Comparison of ENCODE assay signal across 1 cellular context in genomic region chr15:90143176-90143655, GRCh38.
TF ChIP-seq lines count a peak whose summit lies in the region.

No MANE protein-coding gene starts in this region.

TF ChIP-seq in K562, 482 proteins besides CTCF, POLR2A, EP300 and RAD21 (continued from another document and continues in another):
- TF ChIP-seq, protein P1, sequence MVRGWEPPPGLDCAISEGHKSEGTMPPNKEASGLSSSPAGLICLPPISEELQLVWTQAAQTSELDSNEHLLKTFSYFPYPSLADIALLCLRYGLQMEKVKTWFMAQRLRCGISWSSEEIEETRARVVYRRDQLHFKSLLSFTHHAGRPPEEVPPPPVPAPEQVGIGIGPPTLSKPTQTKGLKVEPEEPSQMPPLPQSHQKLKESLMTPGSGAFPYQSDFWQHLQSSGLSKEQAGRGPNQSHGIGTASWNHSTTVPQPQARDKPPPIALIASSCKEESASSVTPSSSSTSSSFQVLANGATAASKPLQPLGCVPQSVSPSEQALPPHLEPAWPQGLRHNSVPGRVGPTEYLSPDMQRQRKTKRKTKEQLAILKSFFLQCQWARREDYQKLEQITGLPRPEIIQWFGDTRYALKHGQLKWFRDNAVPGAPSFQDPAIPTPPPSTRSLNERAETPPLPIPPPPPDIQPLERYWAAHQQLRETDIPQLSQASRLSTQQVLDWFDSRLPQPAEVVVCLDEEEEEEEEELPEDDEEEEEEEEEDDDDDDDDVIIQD (CRISPR knock-in tag; IDR thresholded peaks at IDR 0.05), result no peak
- peak; percentile 91 for TF ChIP-seq SIN3A (IDR thresholded peaks at IDR 0.05; ENCODE audit: borderline replicate concordance in 2 of 2, control insufficient read depth in 1 of 2, low read depth in 2 of 2, low read length in 2 of 2)
- 0 out of 2 replicates have a peak, but pooled peaks have one; percentile 81 for TF ChIP-seq PHF21A (IDR thresholded peaks at IDR 0.05; ENCODE audit: borderline replicate concordance, low read depth)
- peak; percentile 90 for TF ChIP-seq EGR1 (conservative IDR thresholded peaks at IDR 0.05)
- TF ChIP-seq MED1 (CRISPR knock-in tag; IDR thresholded peaks at IDR 0.05; ENCODE audit: borderline replicate concordance), result no peak
- peak; percentile 85 for TF ChIP-seq MYC (IDR thresholded peaks at IDR 0.05; ENCODE audit: low read depth, low read length)
- TF ChIP-seq MYC (CRISPR knock-in tag; IDR thresholded peaks at IDR 0.05; ENCODE audit: borderline replicate concordance, low read depth), result no peak
- no peak for TF ChIP-seq PRMT5 (CRISPR knock-in tag; IDR thresholded peaks at IDR 0.05)
- TF ChIP-seq SRF (CRISPR knock-in tag; IDR thresholded peaks at IDR 0.05), result peak in 1 of 2 experiments; percentile 32; a peak in 1 of 4 replicates
- TF ChIP-seq ARID1B (IDR thresholded peaks at IDR 0.05), result peak; percentile 96
- TF ChIP-seq ZNF212 (CRISPR knock-in tag; IDR thresholded peaks at IDR 0.05), result no peak
- TF ChIP-seq THAP12 (CRISPR knock-in tag; IDR thresholded peaks at IDR 0.05), result peak; percentile 29; the same call in 1 of the 2 replicates
- TF ChIP-seq ZNF695 (CRISPR knock-in tag; IDR thresholded peaks at IDR 0.05), result no peak
- peak; percentile 89 for TF ChIP-seq MTA2 (IDR thresholded peaks at IDR 0.05; ENCODE audit: low read depth)
- TF ChIP-seq ZNF253 (CRISPR knock-in tag; conservative IDR thresholded peaks at IDR 0.05), result no peak
- no peak for TF ChIP-seq ZNF184 (CRISPR knock-in tag; IDR thresholded peaks at IDR 0.05)
- no peak for TF ChIP-seq MAFF (IDR thresholded peaks at IDR 0.05; ENCODE audit: low read length)
- no peak; the same call in 1 of the 2 replicates for TF ChIP-seq RNF2 (IDR thresholded peaks at IDR 0.05)
- TF ChIP-seq ARID2 (IDR thresholded peaks at IDR 0.05), result peak; percentile 73; the same call in 1 of the 2 replicates
- no peak for TF ChIP-seq COPS2 (conservative IDR thresholded peaks at IDR 0.05)
- TF ChIP-seq HMGN3 (IDR thresholded peaks at IDR 0.05; ENCODE audit: borderline replicate concordance, extremely low read depth, insufficient read length, low read depth, low read length), result peak; percentile 96
- 0 out of 2 replicates have a peak, but pooled peaks have one; percentile 42 for TF ChIP-seq ZNF644 (tag; IDR thresholded peaks at IDR 0.05; ENCODE audit: low read depth)
- TF ChIP-seq SRSF7 (optimal IDR thresholded peaks at IDR 0.05; ENCODE audit: low read depth, low read length), result no peak
- peak; percentile 58; the same call in 1 of the 2 replicates for TF ChIP-seq JUN (IDR thresholded peaks at IDR 0.05; ENCODE audit: borderline replicate concordance, low read depth, low read length)
- TF ChIP-seq JUN (CRISPR knock-in tag; IDR thresholded peaks at IDR 0.05; ENCODE audit: borderline replicate concordance), result no peak
- peak; percentile 60; the same call in 1 of the 2 replicates for TF ChIP-seq ZNF24 (IDR thresholded peaks at IDR 0.05)
- TF ChIP-seq ZNF785 (CRISPR knock-in tag; IDR thresholded peaks at IDR 0.05), result no peak
- TF ChIP-seq, protein P2, sequence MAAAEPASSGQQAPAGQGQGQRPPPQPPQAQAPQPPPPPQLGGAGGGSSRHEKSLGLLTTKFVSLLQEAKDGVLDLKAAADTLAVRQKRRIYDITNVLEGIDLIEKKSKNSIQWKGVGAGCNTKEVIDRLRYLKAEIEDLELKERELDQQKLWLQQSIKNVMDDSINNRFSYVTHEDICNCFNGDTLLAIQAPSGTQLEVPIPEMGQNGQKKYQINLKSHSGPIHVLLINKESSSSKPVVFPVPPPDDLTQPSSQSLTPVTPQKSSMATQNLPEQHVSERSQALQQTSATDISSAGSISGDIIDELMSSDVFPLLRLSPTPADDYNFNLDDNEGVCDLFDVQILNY (CRISPR knock-in tag; IDR thresholded peaks at IDR 0.05), result no peak
- TF ChIP-seq CBFA2T2 (conservative IDR thresholded peaks at IDR 0.05), result peak; percentile 95
- TF ChIP-seq NCOR1 (IDR thresholded peaks at IDR 0.05), result peak; percentile 94
- peak; percentile 20; the same call in 1 of the 2 replicates for TF ChIP-seq MTA1 (IDR thresholded peaks at IDR 0.05; ENCODE audit: borderline replicate concordance)
- no peak for TF ChIP-seq ZNF696 (CRISPR knock-in tag; conservative IDR thresholded peaks at IDR 0.05)
- TF ChIP-seq, protein P3, sequence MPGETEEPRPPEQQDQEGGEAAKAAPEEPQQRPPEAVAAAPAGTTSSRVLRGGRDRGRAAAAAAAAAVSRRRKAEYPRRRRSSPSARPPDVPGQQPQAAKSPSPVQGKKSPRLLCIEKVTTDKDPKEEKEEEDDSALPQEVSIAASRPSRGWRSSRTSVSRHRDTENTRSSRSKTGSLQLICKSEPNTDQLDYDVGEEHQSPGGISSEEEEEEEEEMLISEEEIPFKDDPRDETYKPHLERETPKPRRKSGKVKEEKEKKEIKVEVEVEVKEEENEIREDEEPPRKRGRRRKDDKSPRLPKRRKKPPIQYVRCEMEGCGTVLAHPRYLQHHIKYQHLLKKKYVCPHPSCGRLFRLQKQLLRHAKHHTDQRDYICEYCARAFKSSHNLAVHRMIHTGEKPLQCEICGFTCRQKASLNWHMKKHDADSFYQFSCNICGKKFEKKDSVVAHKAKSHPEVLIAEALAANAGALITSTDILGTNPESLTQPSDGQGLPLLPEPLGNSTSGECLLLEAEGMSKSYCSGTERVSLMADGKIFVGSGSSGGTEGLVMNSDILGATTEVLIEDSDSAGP (CRISPR knock-in tag; IDR thresholded peaks at IDR 0.05), result no peak
- no peak for TF ChIP-seq SAFB (IDR thresholded peaks at IDR 0.05; ENCODE audit: borderline replicate concordance, low read depth, low read length)
- TF ChIP-seq, protein P4, sequence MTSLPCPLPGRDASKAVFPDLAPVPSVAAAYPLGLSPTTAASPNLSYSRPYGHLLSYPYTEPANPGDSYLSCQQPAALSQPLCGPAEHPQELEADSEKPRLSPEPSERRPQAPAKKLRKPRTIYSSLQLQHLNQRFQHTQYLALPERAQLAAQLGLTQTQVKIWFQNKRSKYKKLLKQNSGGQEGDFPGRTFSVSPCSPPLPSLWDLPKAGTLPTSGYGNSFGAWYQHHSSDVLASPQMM (CRISPR knock-in tag; IDR thresholded peaks at IDR 0.05), result no peak
- no peak for TF ChIP-seq NCOA6 (IDR thresholded peaks at IDR 0.05)
- TF ChIP-seq ZNF133 (CRISPR knock-in tag; IDR thresholded peaks at IDR 0.05), result no peak
- TF ChIP-seq ZSCAN32 (CRISPR knock-in tag; IDR thresholded peaks at IDR 0.05), result no peak
- no peak for TF ChIP-seq HNRNPK (IDR thresholded peaks at IDR 0.05; ENCODE audit: low read depth, low read length, poor library complexity, severe bottlenecking)
- no peak for TF ChIP-seq KDM2B (CRISPR knock-in tag; IDR thresholded peaks at IDR 0.05)
- peak; percentile 60; the same call in 1 of the 2 replicates for TF ChIP-seq HDAC2 (IDR thresholded peaks at IDR 0.05)
- no peak for TF ChIP-seq ZNF57 (CRISPR knock-in tag; IDR thresholded peaks at IDR 0.05)
- TF ChIP-seq SMC3 (conservative IDR thresholded peaks at IDR 0.05; ENCODE audit: insufficient read depth, low read depth, low read length), result peak; percentile 93
- peak; percentile 46 for TF ChIP-seq TBP (optimal IDR thresholded peaks at IDR 0.05; ENCODE audit: low read depth, low read length)
- TF ChIP-seq RBM39 (optimal IDR thresholded peaks at IDR 0.05; ENCODE audit: low read depth, low read length), result no peak
- TF ChIP-seq, protein P5, sequence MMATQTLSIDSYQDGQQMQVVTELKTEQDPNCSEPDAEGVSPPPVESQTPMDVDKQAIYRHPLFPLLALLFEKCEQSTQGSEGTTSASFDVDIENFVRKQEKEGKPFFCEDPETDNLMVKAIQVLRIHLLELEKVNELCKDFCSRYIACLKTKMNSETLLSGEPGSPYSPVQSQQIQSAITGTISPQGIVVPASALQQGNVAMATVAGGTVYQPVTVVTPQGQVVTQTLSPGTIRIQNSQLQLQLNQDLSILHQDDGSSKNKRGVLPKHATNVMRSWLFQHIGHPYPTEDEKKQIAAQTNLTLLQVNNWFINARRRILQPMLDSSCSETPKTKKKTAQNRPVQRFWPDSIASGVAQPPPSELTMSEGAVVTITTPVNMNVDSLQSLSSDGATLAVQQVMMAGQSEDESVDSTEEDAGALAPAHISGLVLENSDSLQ (IDR thresholded peaks at IDR 0.05), result no peak; the same call in 1 of the 2 replicates
- no peak for TF ChIP-seq BRD4 (IDR thresholded peaks at IDR 0.05)
- TF ChIP-seq, protein P6, sequence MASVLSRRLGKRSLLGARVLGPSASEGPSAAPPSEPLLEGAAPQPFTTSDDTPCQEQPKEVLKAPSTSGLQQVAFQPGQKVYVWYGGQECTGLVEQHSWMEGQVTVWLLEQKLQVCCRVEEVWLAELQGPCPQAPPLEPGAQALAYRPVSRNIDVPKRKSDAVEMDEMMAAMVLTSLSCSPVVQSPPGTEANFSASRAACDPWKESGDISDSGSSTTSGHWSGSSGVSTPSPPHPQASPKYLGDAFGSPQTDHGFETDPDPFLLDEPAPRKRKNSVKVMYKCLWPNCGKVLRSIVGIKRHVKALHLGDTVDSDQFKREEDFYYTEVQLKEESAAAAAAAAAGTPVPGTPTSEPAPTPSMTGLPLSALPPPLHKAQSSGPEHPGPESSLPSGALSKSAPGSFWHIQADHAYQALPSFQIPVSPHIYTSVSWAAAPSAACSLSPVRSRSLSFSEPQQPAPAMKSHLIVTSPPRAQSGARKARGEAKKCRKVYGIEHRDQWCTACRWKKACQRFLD (CRISPR knock-in tag; IDR thresholded peaks at IDR 0.05), result peak; percentile 92
- TF ChIP-seq ZNF830 (CRISPR knock-in tag; IDR thresholded peaks at IDR 0.05), result no peak
- TF ChIP-seq XRCC3 (IDR thresholded peaks at IDR 0.05), result no peak
- TF ChIP-seq ZNF398 (CRISPR knock-in tag; IDR thresholded peaks at IDR 0.05), result no peak
- TF ChIP-seq ZNF3 (CRISPR knock-in tag; IDR thresholded peaks at IDR 0.05), result no peak
- TF ChIP-seq SIX5 (IDR thresholded peaks at IDR 0.05; ENCODE audit: borderline replicate concordance in 1 of 2, insufficient read depth in 1 of 2, low read depth in 1 of 2, low read length in 2 of 2), result no peak
- TF ChIP-seq NCOA1 (IDR thresholded peaks at IDR 0.05; ENCODE audit: low read depth), result peak; percentile 60; the same call in 1 of the 2 replicates
- no peak for TF ChIP-seq TEAD2 (tag; IDR thresholded peaks at IDR 0.05)
- TF ChIP-seq, protein P7, sequence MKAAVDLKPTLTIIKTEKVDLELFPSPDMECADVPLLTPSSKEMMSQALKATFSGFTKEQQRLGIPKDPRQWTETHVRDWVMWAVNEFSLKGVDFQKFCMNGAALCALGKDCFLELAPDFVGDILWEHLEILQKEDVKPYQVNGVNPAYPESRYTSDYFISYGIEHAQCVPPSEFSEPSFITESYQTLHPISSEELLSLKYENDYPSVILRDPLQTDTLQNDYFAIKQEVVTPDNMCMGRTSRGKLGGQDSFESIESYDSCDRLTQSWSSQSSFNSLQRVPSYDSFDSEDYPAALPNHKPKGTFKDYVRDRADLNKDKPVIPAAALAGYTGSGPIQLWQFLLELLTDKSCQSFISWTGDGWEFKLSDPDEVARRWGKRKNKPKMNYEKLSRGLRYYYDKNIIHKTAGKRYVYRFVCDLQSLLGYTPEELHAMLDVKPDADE (conservative IDR thresholded peaks at IDR 0.05; ENCODE audit: control insufficient read depth, low read depth, low read length), result peak; percentile 96
- no peak for TF ChIP-seq PRPF4 (IDR thresholded peaks at IDR 0.05; ENCODE audit: insufficient read depth, low read depth, low read length, poor library complexity, severe bottlenecking)
- no peak for TF ChIP-seq ARID3A (IDR thresholded peaks at IDR 0.05; ENCODE audit: borderline replicate concordance, low read depth, low read length)
